ENCODE assay signal across 13 cellular contexts in genomic region chr22:30717331-30717921, GRCh38. TPM values are rescaled to one million over a fixed set of nuclear protein-coding genes. Genes with fewer than 3 reads are reported as not detected.
DNase-seq lines count a peak whose midpoint lies in the region; ATAC-seq and TF ChIP-seq lines count a peak whose summit lies in the region.
"Had no signal": no experiment of that assay in that cellular context is flagged by ENCODE, and none has a peak within 500 bp of the region (broad histone marks: within the 10 kb centered on the region; RNA-seq: fewer than 3 reads in every experiment).

No MANE protein-coding gene starts in this region.

- TF ChIP-seq CTCF in foreskin keratinocyte (conservative IDR thresholded peaks at IDR 0.05), result no peak
- TF ChIP-seq CTCF in progenitor cell of endocrine pancreas (IDR thresholded peaks at IDR 0.05; ENCODE audit: unreplicated experiment), result no peak

- no peak overlapping the region for H3K27ac ChIP-seq in foreskin keratinocyte
- H3K27ac ChIP-seq: C4-2B had no signal

- H3K4me3 Mint-ChIP-seq in activated T-helper 1 cell treated with anti-CD3 and anti-CD28 coated beads, Interleukin-12 subunit alpha, Interleukin-12 subunit beta, Interleukin-2, Interleukin-4 antibody, amounts not matched to agents 30 ng/mL and 10 ng/mL and 1 ng/mL, durations not matched to agents 14 hours and 24 hours and 36 hours, result no peak overlapping the region
- H3K4me3 Mint-ChIP-seq in progenitor cell of endocrine pancreas (ENCODE audit: low read depth), result no peak overlapping the region
- H3K4me3 Mint-ChIP-seq: natural killer cell treated with Interleukin-12 subunit alpha and Interleukin-12 subunit beta and Interleukin-15 and Interleukin-18, amount 100 ng/mL, for 72 hours; stimulated activated naive CD8-positive, alpha-beta T cell treated with anti-CD3 and anti-CD28 coated beads, Interleukin-15, Interleukin-2, amounts not matched to agents 100 ng/mL and 50 ng/mL, for 24 hours had no signal

- DNase-seq in stimulated activated CD4-positive, alpha-beta T cell treated with anti-CD3 and anti-CD28 coated beads, Interleukin-1b, Interleukin-23, amount 100 ng/mL, for 48 hours, result peak; percentile 42
- no peak for DNase-seq in stimulated activated CD4-positive, alpha-beta T cell treated with anti-CD3 and anti-CD28 coated beads, Interleukin-12 subunit alpha, Interleukin-12 subunit beta, amount 100 ng/mL, for 4 hours
- no peak for DNase-seq in activated T-helper 1 cell treated with anti-CD3 and anti-CD28 coated beads, Interleukin-12 subunit alpha, Interleukin-12 subunit beta, Interleukin-2, Interleukin-4 antibody, amounts not matched to agents 30 ng/mL and 10 ng/mL and 1 ng/mL, durations not matched to agents 14 hours and 24 hours and 36 hours (ENCODE audit: low spot score)
- DNase-seq in foreskin keratinocyte (peak; percentile 53 to 76), germinal center (ENCODE audit: low spot score) (no peak), progenitor cell of endocrine pancreas (ENCODE audit: low spot score, unreplicated experiment) (no peak), posterior cingulate gyrus (no peak), ureter (ENCODE audit: low spot score) (no peak)
- DNase-seq: cerebellar nuclear complex, NCI-H524 had no signal

- peaks cover 13% of the 10 kb centered on the region for H3K4me1 ChIP-seq in foreskin keratinocyte

- intact Hi-C loops in activated T-helper 1 cell treated with anti-CD3 and anti-CD28 coated beads, Interleukin-12 subunit alpha, Interleukin-12 subunit beta, Interleukin-2, Interleukin-4 antibody, amounts not matched to agents 30 ng/mL and 10 ng/mL and 1 ng/mL, durations not matched to agents 14 hours and 24 hours and 36 hours (cut with micrococcal nuclease), result no loop called here
- intact Hi-C loops in posterior cingulate gyrus (cut with DNase I), result no loop called here

- peak; percentile 64 for ATAC-seq in foreskin keratinocyte
- ATAC-seq: natural killer cell treated with Interleukin-12 subunit alpha and Interleukin-12 subunit beta and Interleukin-15 and Interleukin-18, amount 100 ng/mL, for 72 hours had no signal

- H3K27me3 ChIP-seq in foreskin keratinocyte, result no peaks in the 10 kb centered on the region

- H3K27ac Mint-ChIP-seq in activated T-helper 1 cell treated with anti-CD3 and anti-CD28 coated beads, Interleukin-12 subunit alpha, Interleukin-12 subunit beta, Interleukin-2, Interleukin-4 antibody, amounts not matched to agents 30 ng/mL and 10 ng/mL and 1 ng/mL, durations not matched to agents 14 hours and 24 hours and 36 hours, result peak overlapping the region; percentile 48
- no peak overlapping the region for H3K27ac Mint-ChIP-seq in progenitor cell of endocrine pancreas
- H3K27ac Mint-ChIP-seq: natural killer cell treated with Interleukin-12 subunit alpha and Interleukin-12 subunit beta and Interleukin-15 and Interleukin-18, amount 100 ng/mL, for 72 hours; stimulated activated naive CD8-positive, alpha-beta T cell treated with anti-CD3 and anti-CD28 coated beads, Interleukin-15, Interleukin-2, amounts not matched to agents 100 ng/mL and 50 ng/mL, for 24 hours had no signal

- peaks cover 5% of the 10 kb centered on the region for H3K36me3 Mint-ChIP-seq in activated T-helper 1 cell treated with anti-CD3 and anti-CD28 coated beads, Interleukin-12 subunit alpha, Interleukin-12 subunit beta, Interleukin-2, Interleukin-4 antibody, amounts not matched to agents 30 ng/mL and 10 ng/mL and 1 ng/mL, durations not matched to agents 14 hours and 24 hours and 36 hours (ENCODE audit: low read depth)
- H3K36me3 Mint-ChIP-seq in progenitor cell of endocrine pancreas (ENCODE audit: insufficient read depth), result no peaks in the 10 kb centered on the region
- H3K36me3 Mint-ChIP-seq: natural killer cell treated with Interleukin-12 subunit alpha and Interleukin-12 subunit beta and Interleukin-15 and Interleukin-18, amount 100 ng/mL, for 72 hours had no signal

- peaks cover 13% of the 10 kb centered on the region for H3K4me1 Mint-ChIP-seq in activated T-helper 1 cell treated with anti-CD3 and anti-CD28 coated beads, Interleukin-12 subunit alpha, Interleukin-12 subunit beta, Interleukin-2, Interleukin-4 antibody, amounts not matched to agents 30 ng/mL and 10 ng/mL and 1 ng/mL, durations not matched to agents 14 hours and 24 hours and 36 hours (ENCODE audit: low read depth)
- H3K4me1 Mint-ChIP-seq in progenitor cell of endocrine pancreas (ENCODE audit: low read depth), result peaks cover 1% of the 10 kb centered on the region

- no peaks in the 10 kb centered on the region for H3K9me3 Mint-ChIP-seq in activated T-helper 1 cell treated with anti-CD3 and anti-CD28 coated beads, Interleukin-12 subunit alpha, Interleukin-12 subunit beta, Interleukin-2, Interleukin-4 antibody, amounts not matched to agents 30 ng/mL and 10 ng/mL and 1 ng/mL, durations not matched to agents 14 hours and 24 hours and 36 hours
- no peaks in the 10 kb centered on the region for H3K9me3 Mint-ChIP-seq in progenitor cell of endocrine pancreas (ENCODE audit: low read depth)
- H3K9me3 Mint-ChIP-seq: natural killer cell treated with Interleukin-12 subunit alpha and Interleukin-12 subunit beta and Interleukin-15 and Interleukin-18, amount 100 ng/mL, for 72 hours; stimulated activated naive CD8-positive, alpha-beta T cell treated with anti-CD3 and anti-CD28 coated beads, Interleukin-15, Interleukin-2, amounts not matched to agents 100 ng/mL and 50 ng/mL, for 24 hours had no signal

- H3K27me3 Mint-ChIP-seq in activated T-helper 1 cell treated with anti-CD3 and anti-CD28 coated beads, Interleukin-12 subunit alpha, Interleukin-12 subunit beta, Interleukin-2, Interleukin-4 antibody, amounts not matched to agents 30 ng/mL and 10 ng/mL and 1 ng/mL, durations not matched to agents 14 hours and 24 hours and 36 hours (ENCODE audit: insufficient read depth), result peaks cover under 1% of the 10 kb centered on the region
- H3K27me3 Mint-ChIP-seq in progenitor cell of endocrine pancreas, result no peaks in the 10 kb centered on the region
- H3K27me3 Mint-ChIP-seq: stimulated activated naive CD8-positive, alpha-beta T cell treated with anti-CD3 and anti-CD28 coated beads, Interleukin-15, Interleukin-2, amounts not matched to agents 100 ng/mL and 50 ng/mL, for 24 hours had no signal

RNA-seq across cellular contexts. Expression of gene OSBP2, which starts 22.8 kb away (rescaled TPM):
- 1.6 and 1.9 TPM in 2 replicates for total RNA-seq in activated T-helper 1 cell treated with anti-CD3 and anti-CD28 coated beads, Interleukin-12 subunit alpha, Interleukin-12 subunit beta, Interleukin-2, Interleukin-4 antibody, amounts not matched to agents 30 ng/mL and 10 ng/mL and 1 ng/mL, durations not matched to agents 14 hours and 24 hours and 36 hours
- total RNA-seq in foreskin keratinocyte (2.0 and 2.4 TPM in 2 replicates), progenitor cell of endocrine pancreas (8.3 and 9.5 TPM in 2 replicates), ureter (4.3 TPM)
- polyA plus RNA-seq in foreskin keratinocyte, result 1.0 and 1.2 TPM in 2 replicates

RNA-seq across cellular contexts. Expression of gene DUSP18, which starts 49.8 kb away (rescaled TPM):
- 9.6 and 9.8 TPM in 2 replicates for total RNA-seq in activated T-helper 1 cell treated with anti-CD3 and anti-CD28 coated beads, Interleukin-12 subunit alpha, Interleukin-12 subunit beta, Interleukin-2, Interleukin-4 antibody, amounts not matched to agents 30 ng/mL and 10 ng/mL and 1 ng/mL, durations not matched to agents 14 hours and 24 hours and 36 hours
- total RNA-seq in foreskin keratinocyte, result 8.2 and 9.2 TPM in 2 replicates
- 2.8 and 2.9 TPM in 2 replicates for polyA plus RNA-seq in foreskin keratinocyte
- total RNA-seq in progenitor cell of endocrine pancreas, result 11.2 and 11.6 TPM in 2 replicates
- 9.5 TPM for total RNA-seq in ureter

Comparison
In these comparisons a context has a peak if more than half of its experiments do, and no peak if none do; other contexts are left out.
1. DNase-seq: peak in stimulated activated CD4-positive, alpha-beta T cell treated with anti-CD3 and anti-CD28 coated beads, Interleukin-1b, Interleukin-23, amount 100 ng/mL, for 48 hours (single experiment) and foreskin keratinocyte (2 of 2); none in stimulated activated CD4-positive, alpha-beta T cell treated with anti-CD3 and anti-CD28 coated beads, Interleukin-12 subunit alpha, Interleukin-12 subunit beta, amount 100 ng/mL, for 4 hours (single experiment), activated T-helper 1 cell treated with anti-CD3 and anti-CD28 coated beads, Interleukin-12 subunit alpha, Interleukin-12 subunit beta, Interleukin-2, Interleukin-4 antibody, amounts not matched to agents 30 ng/mL and 10 ng/mL and 1 ng/mL, durations not matched to agents 14 hours and 24 hours and 36 hours (single experiment), germinal center (single experiment), progenitor cell of endocrine pancreas (single experiment), posterior cingulate gyrus (0 of 10) and ureter (single experiment).